In the genomic region with DNA sequence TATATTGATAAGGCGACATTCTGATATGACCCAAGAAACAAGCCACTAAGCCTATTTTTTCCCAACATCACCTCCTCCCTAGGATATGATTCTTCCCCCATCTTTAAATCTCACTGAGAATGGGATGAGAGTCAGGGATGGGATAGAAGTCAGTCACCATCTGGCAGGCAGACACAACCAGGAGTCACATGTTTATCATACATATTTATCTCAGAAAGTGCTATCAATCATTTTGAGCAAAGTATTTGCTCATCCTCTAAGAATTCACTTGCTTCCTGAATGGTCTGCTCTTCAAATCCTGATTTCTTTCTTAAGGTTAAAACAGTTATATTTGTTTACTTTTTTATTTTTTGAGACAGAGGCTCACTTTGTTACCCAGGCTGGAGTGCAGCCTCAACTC, we compare ENCODE assay signal across 1 cellular context.
TF ChIP-seq lines count a peak whose summit lies in the region.

No MANE protein-coding gene starts in this region.

TF ChIP-seq in K562, 482 proteins besides CTCF, POLR2A, EP300 and RAD21:
- TF ChIP-seq, protein P1, sequence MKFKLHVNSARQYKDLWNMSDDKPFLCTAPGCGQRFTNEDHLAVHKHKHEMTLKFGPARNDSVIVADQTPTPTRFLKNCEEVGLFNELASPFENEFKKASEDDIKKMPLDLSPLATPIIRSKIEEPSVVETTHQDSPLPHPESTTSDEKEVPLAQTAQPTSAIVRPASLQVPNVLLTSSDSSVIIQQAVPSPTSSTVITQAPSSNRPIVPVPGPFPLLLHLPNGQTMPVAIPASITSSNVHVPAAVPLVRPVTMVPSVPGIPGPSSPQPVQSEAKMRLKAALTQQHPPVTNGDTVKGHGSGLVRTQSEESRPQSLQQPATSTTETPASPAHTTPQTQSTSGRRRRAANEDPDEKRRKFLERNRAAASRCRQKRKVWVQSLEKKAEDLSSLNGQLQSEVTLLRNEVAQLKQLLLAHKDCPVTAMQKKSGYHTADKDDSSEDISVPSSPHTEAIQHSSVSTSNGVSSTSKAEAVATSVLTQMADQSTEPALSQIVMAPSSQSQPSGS (CRISPR knock-in tag; IDR thresholded peaks at IDR 0.05): no peak
- TF ChIP-seq MEIS2 (IDR thresholded peaks at IDR 0.05; ENCODE audit: partially characterized antibody): peak; percentile 48
- TF ChIP-seq SNRNP70 (optimal IDR thresholded peaks at IDR 0.05; ENCODE audit: low read depth, low read length): no peak
- no peak for TF ChIP-seq SRF (CRISPR knock-in tag; IDR thresholded peaks at IDR 0.05)
- TF ChIP-seq MTF1 (CRISPR knock-in tag; IDR thresholded peaks at IDR 0.05; ENCODE audit: borderline replicate concordance): no peak
- TF ChIP-seq ZNF780A (CRISPR knock-in tag; IDR thresholded peaks at IDR 0.05): no peak
- no peak for TF ChIP-seq XRCC4 (IDR thresholded peaks at IDR 0.05; ENCODE audit: extremely low read depth, insufficient read depth, insufficient read length)
TF ChIP-seq in K562: peak in this region for 1.
